ENCODE assay signal across 26 cellular contexts in genomic region chr6:44503471-44503870, GRCh38.
DNase-seq lines count a peak whose midpoint lies in the region; ATAC-seq, FAIRE-seq and TF ChIP-seq lines count a peak whose summit lies in the region.
"Had no signal": no experiment of that assay in that cellular context is flagged by ENCODE, and none has a peak within 500 bp of the region (broad histone marks: within the 10 kb centered on the region; RNA-seq: fewer than 3 reads in every experiment).

No MANE protein-coding gene starts in this region.

- peak; percentile 16 for DNase-seq in activated CD8-positive, alpha-beta memory T cell treated with anti-CD3 and anti-CD28 coated beads, Interleukin-2, amount 10 ng/mL, durations not matched to agents 7 days and 5 days
- DNase-seq in activated CD8-positive, alpha-beta memory T cell treated with anti-CD3 and anti-CD28 coated beads, Interleukin-2, amount 50 U/mL, for 48 hours = no peak
- DNase-seq in K562 (ENCODE audit: extremely low read depth in 1 of 4, low spot score in 3 of 4) (peak in 2 of 4 experiments; percentile 14 to 41), GM10248 (ENCODE audit: extremely low spot score) (no peak)
- DNase-seq: 8988T; ACHN; AML-193; BE2C; CD4-positive, alpha-beta T cell; CD8-positive, alpha-beta memory T cell; DMS 273 treated with DMSO at 0.1 percent for 48 hours; DMS79; EL; GDM1; GOT3; HFFc6 had no signal

- no peak overlapping the region for H3K4me2 ChIP-seq in K562 (ENCODE audit: insufficient read depth, low read length)
- H3K4me2 ChIP-seq: A549; BLaER1 treated with 17β-estradiol and CSF1 and Interleukin-3, amounts not matched to agents 10 nM and 100 nM had no signal

- H3K36me3 ChIP-seq in K562 (ENCODE audit: control insufficient read depth, insufficient read depth, low read length) = no peaks in the 10 kb centered on the region
- no peaks in the 10 kb centered on the region for H3K36me3 ChIP-seq in skeletal muscle tissue (ENCODE audit: control insufficient read depth in 3 of 3, insufficient read depth in 3 of 3, low read length in 3 of 3)
- H3K36me3 ChIP-seq: BE2C; BLaER1 treated with 17β-estradiol and CSF1 and Interleukin-3, amounts not matched to agents 10 nM and 100 nM; HAP-1 had no signal

- TF ChIP-seq CTCF in K562 (IDR thresholded peaks at IDR 0.05 in 2 of 3, conservative IDR thresholded peaks at IDR 0.05 in 1 of 3; ENCODE audit: insufficient read depth in 2 of 3, low read depth in 1 of 3, low read length in 3 of 3) = no peak
- TF ChIP-seq CTCF in GM10248 (IDR thresholded peaks at IDR 0.05; ENCODE audit: control extremely low read depth, extremely low read depth, low read depth, missing control alignments) = no peak

- TF ChIP-seq POLR2A in K562 (conservative IDR thresholded peaks at IDR 0.05) = no peak

- H3K27ac Mint-ChIP-seq in activated CD8-positive, alpha-beta memory T cell treated with anti-CD3 and anti-CD28 coated beads, Interleukin-2, amount 10 ng/mL, durations not matched to agents 7 days and 5 days = no peak overlapping the region
- H3K27ac Mint-ChIP-seq: CD4-positive, alpha-beta T cell; CD8-positive, alpha-beta memory T cell; HFFc6 had no signal

- H3K4me3 Mint-ChIP-seq in activated CD8-positive, alpha-beta memory T cell treated with anti-CD3 and anti-CD28 coated beads, Interleukin-2, amount 10 ng/mL, durations not matched to agents 7 days and 5 days = no peak overlapping the region
- H3K4me3 Mint-ChIP-seq: CD14-positive monocyte; CD4-positive, alpha-beta T cell; CD8-positive, alpha-beta memory T cell; HFFc6 had no signal

- no peaks in the 10 kb centered on the region for H3K9me3 ChIP-seq in K562 (replicated peaks; ENCODE audit: control insufficient read depth, insufficient read depth, low read depth, low read length)
- H3K9me3 ChIP-seq in skeletal muscle tissue (ENCODE audit: control insufficient read depth in 3 of 3, low read length in 3 of 3) = peaks cover 0 to 4% (median 0%) of the 10 kb centered on the region in 3 donors
- H3K9me3 ChIP-seq: A549, BE2C, HAP-1 had no signal

- no peaks in the 10 kb centered on the region for H3K4me1 Mint-ChIP-seq in activated CD8-positive, alpha-beta memory T cell treated with anti-CD3 and anti-CD28 coated beads, Interleukin-2, amount 10 ng/mL, durations not matched to agents 7 days and 5 days
- H3K4me1 Mint-ChIP-seq: CD14-positive monocyte; CD8-positive, alpha-beta memory T cell had no signal

- no peak for ATAC-seq in activated CD8-positive, alpha-beta memory T cell treated with anti-CD3 and anti-CD28 coated beads, Interleukin-2, amount 10 ng/mL, durations not matched to agents 7 days and 5 days
- ATAC-seq in K562 (no peak), GM18511 (IDR thresholded peaks at IDR 0.05; ENCODE audit: unreplicated experiment) (no peak)
- ATAC-seq: A549 had no signal

- H3K4me3 ChIP-seq in K562 (no peak overlapping the region), skeletal muscle tissue (ENCODE audit: low read length in 3 of 3) (no peak overlapping the region)
- H3K4me3 ChIP-seq: A549; BLaER1 treated with 17β-estradiol and CSF1 and Interleukin-3, amounts not matched to agents 10 nM and 100 nM; HAP-1 had no signal

- H3K36me3 Mint-ChIP-seq in activated CD8-positive, alpha-beta memory T cell treated with anti-CD3 and anti-CD28 coated beads, Interleukin-2, amount 10 ng/mL, durations not matched to agents 7 days and 5 days = no peaks in the 10 kb centered on the region
- H3K36me3 Mint-ChIP-seq: CD14-positive monocyte had no signal

- no peaks in the 10 kb centered on the region for H3K9me3 Mint-ChIP-seq in activated CD8-positive, alpha-beta memory T cell treated with anti-CD3 and anti-CD28 coated beads, Interleukin-2, amount 10 ng/mL, durations not matched to agents 7 days and 5 days (ENCODE audit: low read depth)
- H3K9me3 Mint-ChIP-seq: CD4-positive, alpha-beta T cell had no signal

- no peak for TF ChIP-seq EP300 in K562 (IDR thresholded peaks at IDR 0.05; ENCODE audit: low read length)

- 1% methylated on average over 4 of the region's 4 CpGs for WGBS in K562 (ENCODE audit: insufficient coverage, low coverage, missing lambda C conversion rate)

- no peak overlapping the region for H2AFZ ChIP-seq in K562 (ENCODE audit: low read depth, low read length)

- intact Hi-C loops in K562 (cut with micrococcal nuclease) = no loop called here

- POLR2A ChIA-PET in K562 (lab: Yijun Ruan, JAX) (interaction anchor here (0.5 to 2.0 kb wide), 4 partner anchors 13 to 1843 kb away, joined by 3 to 6 read pairs (median 3); no protein-coding TSS in a partner anchor), GM10248 (lab: Yijun Ruan, JAX) (no interaction called here)

- H3K9me1 ChIP-seq in K562 (ENCODE audit: control insufficient read depth, insufficient read depth, low read length) = no peaks in the 10 kb centered on the region

- no peaks in the 10 kb centered on the region for H4K20me1 ChIP-seq in K562 (replicated peaks; ENCODE audit: control insufficient read depth, insufficient read depth, low read length)
- H4K20me1 ChIP-seq: BLaER1 treated with 17β-estradiol and CSF1 and Interleukin-3, amounts not matched to agents 10 nM and 100 nM had no signal

- BruUV-seq in K562 (replicated peaks; lab: Mats Ljungman, UMichigan) = no TSS peak

- CTCF ChIA-PET in activated CD8-positive, alpha-beta memory T cell treated with anti-CD3 and anti-CD28 coated beads, Interleukin-2, amount 10 ng/mL, durations not matched to agents 7 days and 5 days (lab: Charles Lee) = no interaction called here
- CTCF ChIA-PET in K562 (lab: Yijun Ruan, JAX; ENCODE audit: low intra/inter-chr PET ratio) (no interaction called here), GM10248 (lab: Yijun Ruan, JAX) (no interaction called here)

- TF ChIP-seq RAD21 in K562 (CRISPR knock-in tag; conservative IDR thresholded peaks at IDR 0.05 in 1 of 2, IDR thresholded peaks at IDR 0.05 in 1 of 2) = no peak

- peaks cover 11% of the 10 kb centered on the region for H3K27me3 Mint-ChIP-seq in activated CD8-positive, alpha-beta memory T cell treated with anti-CD3 and anti-CD28 coated beads, Interleukin-2, amount 10 ng/mL, durations not matched to agents 7 days and 5 days
- H3K27me3 Mint-ChIP-seq: CD4-positive, alpha-beta T cell had no signal

- FAIRE-seq in K562 (lab: Jason Lieb, UNC) = no peak
- FAIRE-seq: A549, D721Med, GM12891, GM18507, H54 had no signal

- H3K9ac ChIP-seq in K562 (ENCODE audit: insufficient read depth in 1 of 2, low read depth in 2 of 2, low read length in 2 of 2) = no peak overlapping the region
- no peak overlapping the region for H3K9ac ChIP-seq in skeletal muscle tissue (ENCODE audit: low read depth in 1 of 3, low read length in 3 of 3)
- H3K9ac ChIP-seq: BLaER1 treated with 17β-estradiol and CSF1 and Interleukin-3, amounts not matched to agents 10 nM and 100 nM had no signal

- H3K27ac ChIP-seq in K562 (ENCODE audit: extremely low read depth, low read depth, low read length) = no peak overlapping the region
- peak overlapping the region; percentile 11 for H3K27ac ChIP-seq in skeletal muscle tissue (ENCODE audit: low read depth, low read length)
- H3K27ac ChIP-seq: A549; BLaER1 treated with 17β-estradiol and CSF1 and Interleukin-3, amounts not matched to agents 10 nM and 100 nM had no signal

- peaks cover 8 to 23% of the 10 kb centered on the region in 2 experiments; a peak in 4 of 5 replicates for H3K27me3 ChIP-seq in K562 (ENCODE audit: control insufficient read depth in 2 of 2, insufficient read depth in 2 of 2, low read length in 2 of 2)
- no peaks in the 10 kb centered on the region for H3K27me3 ChIP-seq in skeletal muscle tissue (ENCODE audit: control insufficient read depth in 3 of 3, insufficient read depth in 3 of 3, low read length in 3 of 3)
- H3K27me3 ChIP-seq: BLaER1 treated with 17β-estradiol and CSF1 and Interleukin-3, amounts not matched to agents 10 nM and 100 nM had no signal

- no peaks in the 10 kb centered on the region for H3K79me2 ChIP-seq in K562 (ENCODE audit: control insufficient read depth, insufficient read depth, low read length)

- H3K4me1 ChIP-seq in K562 (replicated peaks in 1 of 2; ENCODE audit: control insufficient read depth in 2 of 2, insufficient read depth in 2 of 2, low read length in 2 of 2) = no peaks in the 10 kb centered on the region
- no peaks in the 10 kb centered on the region for H3K4me1 ChIP-seq in skeletal muscle tissue (ENCODE audit: control insufficient read depth in 3 of 3, insufficient read depth in 3 of 3, low read length in 3 of 3)
- H3K4me1 ChIP-seq: A549; BE2C; BLaER1 treated with 17β-estradiol and CSF1 and Interleukin-3, amounts not matched to agents 10 nM and 100 nM; HAP-1 had no signal

- in situ Hi-C loops in K562 (cut with MboI) = no loop called here

TF ChIP-seq in K562, 482 proteins besides CTCF, POLR2A, EP300 and RAD21 (continues in another document):
- TF ChIP-seq ZNF444 (CRISPR knock-in tag; IDR thresholded peaks at IDR 0.05) = no peak
- TF ChIP-seq NFRKB (IDR thresholded peaks at IDR 0.05; ENCODE audit: low read depth) = no peak
- TF ChIP-seq PRPF4 (IDR thresholded peaks at IDR 0.05; ENCODE audit: insufficient read depth, low read depth, low read length, poor library complexity, severe bottlenecking) = no peak
- TF ChIP-seq NFIC (IDR thresholded peaks at IDR 0.05) = peak; percentile 89
- TF ChIP-seq PYGO2 (tag; IDR thresholded peaks at IDR 0.05) = no peak
- TF ChIP-seq RNF2 (IDR thresholded peaks at IDR 0.05) = no peak
- TF ChIP-seq YBX1 (IDR thresholded peaks at IDR 0.05) = no peak
- no peak for TF ChIP-seq POLR2H (tag; IDR thresholded peaks at IDR 0.05; ENCODE audit: low read depth)
- no peak for TF ChIP-seq ZNF79 (CRISPR knock-in tag; IDR thresholded peaks at IDR 0.05; ENCODE audit: low read depth)
- TF ChIP-seq ELF4 (CRISPR knock-in tag; IDR thresholded peaks at IDR 0.05) = no peak
- TF ChIP-seq MLLT1 (IDR thresholded peaks at IDR 0.05) = peak in 1 of 2 experiments; percentile 68; a peak in 2 of 4 replicates
- peak; percentile 75; the same call in 1 of the 2 replicates for TF ChIP-seq ESRRA (IDR thresholded peaks at IDR 0.05; ENCODE audit: borderline replicate concordance, low read depth)
- peak; percentile 31; the same call in 1 of the 2 replicates for TF ChIP-seq CTBP1 (IDR thresholded peaks at IDR 0.05; ENCODE audit: borderline replicate concordance)
- TF ChIP-seq GATAD2A (IDR thresholded peaks at IDR 0.05) = no peak
- TF ChIP-seq IRF2 (CRISPR knock-in tag; IDR thresholded peaks at IDR 0.05) = no peak
- no peak for TF ChIP-seq ZNF311 (CRISPR knock-in tag; IDR thresholded peaks at IDR 0.05)
